Comparison of ENCODE assay signal across 2 cellular contexts in genomic region chr6:143193571-143194094, GRCh38.
TF ChIP-seq lines count a peak whose summit lies in the region.

No MANE protein-coding gene starts in this region.

TF ChIP-seq in HEK293T, 16 proteins besides CTCF, POLR2A, EP300 and RAD21:
- TF ChIP-seq PKNOX1 (IDR thresholded peaks at IDR 0.05), result 0 out of 2 replicates have a peak, but pooled peaks have one; percentile 2
- no peak for TF ChIP-seq BHLHE40 (IDR thresholded peaks at IDR 0.05; ENCODE audit: borderline replicate concordance)
- TF ChIP-seq LEF1 (IDR thresholded peaks at IDR 0.05; ENCODE audit: borderline replicate concordance), result no peak
- TF ChIP-seq SUZ12 (IDR thresholded peaks at IDR 0.05), result no peak

TF ChIP-seq in K562, 482 proteins besides CTCF, POLR2A, EP300 and RAD21 (continued from another document):
- peak; percentile 22; the same call in 1 of the 2 replicates for TF ChIP-seq NFE2 (IDR thresholded peaks at IDR 0.05; ENCODE audit: low read depth)
- peak; percentile 55; the same call in 1 of the 2 replicates for TF ChIP-seq ZNF316 (IDR thresholded peaks at IDR 0.05)
- TF ChIP-seq THRB (CRISPR knock-in tag; conservative IDR thresholded peaks at IDR 0.05), result no peak
- peak; percentile 52 for TF ChIP-seq RBM25 (IDR thresholded peaks at IDR 0.05; ENCODE audit: low read depth, low read length, severe bottlenecking)
- TF ChIP-seq DACH1 (IDR thresholded peaks at IDR 0.05; ENCODE audit: partially characterized antibody), result no peak
- no peak for TF ChIP-seq COPS2 (conservative IDR thresholded peaks at IDR 0.05)
- peak; percentile 34; the same call in 1 of the 2 replicates for TF ChIP-seq C11orf30 (IDR thresholded peaks at IDR 0.05; ENCODE audit: low read depth)
